Comparison of ENCODE assay signal across 8 cellular contexts in genomic region chr2:197209742-197210408, GRCh38.
DNase-seq lines count a peak whose midpoint lies in the region; ATAC-seq and TF ChIP-seq lines count a peak whose summit lies in the region.

No MANE protein-coding gene starts in this region.

- ATAC-seq in GM21825 (IDR thresholded peaks at IDR 0.05; ENCODE audit: unreplicated experiment) (peak; percentile 34), HG02981 (IDR thresholded peaks at IDR 0.05; ENCODE audit: unreplicated experiment) (no peak)

- H3K36me3 ChIP-seq in Peyer's patch (no peaks in the 10 kb centered on the region), colonic mucosa (no peaks in the 10 kb centered on the region)

- no peak for TF ChIP-seq CTCF in Peyer's patch (IDR thresholded peaks at IDR 0.05)
- TF ChIP-seq CTCF in colonic mucosa (IDR thresholded peaks at IDR 0.05), result no peak

- H3K4me3 ChIP-seq in Peyer's patch (no peak overlapping the region), colonic mucosa (no peak overlapping the region)

- peak overlapping the region; percentile 66 to 84 (median 74) for H3K27ac ChIP-seq in Peyer's patch
- peak overlapping the region; percentile 23 for H3K27ac ChIP-seq in colonic mucosa

- no peak for TF ChIP-seq POLR2A in Peyer's patch (IDR thresholded peaks at IDR 0.05)

- no peak overlapping the region for H3K9ac ChIP-seq in colonic mucosa (ENCODE audit: low read depth in 2 of 2, low read length in 2 of 2)

- H3K4me1 ChIP-seq in Peyer's patch, result peaks cover 0 to 70% (median 13%) of the 10 kb centered on the region in 4 donors
- H3K4me1 ChIP-seq in colonic mucosa, result no peaks in the 10 kb centered on the region

- DNase-seq in GF-D8 (lab: John Stamatoyannopoulos, UW) (peak; percentile 47), Peyer's patch (no peak), colonic mucosa (no peak), NCI-H146 (lab: John Stamatoyannopoulos, UW) (no peak), COR-L47 (lab: John Stamatoyannopoulos, UW) (no peak)
- DNase-seq in stimulated activated naive CD4-positive, alpha-beta T cell (lab: John Stamatoyannopoulos, UW), result peak; percentile 26 to 58 (median 36)

- H3K9me3 ChIP-seq in Peyer's patch, result no peaks in the 10 kb centered on the region
- H3K9me3 ChIP-seq in colonic mucosa, result no peaks in the 10 kb centered on the region

- H3K27me3 ChIP-seq in Peyer's patch (no peaks in the 10 kb centered on the region), colonic mucosa (no peaks in the 10 kb centered on the region)

- intact Hi-C loops in colonic mucosa (cut with DNase I), result no loop called here

Comparison
In these comparisons a context has a peak if more than half of its experiments do, and no peak if none do; other contexts are left out.
1. DNase-seq: peak in GF-D8 (single experiment) and stimulated activated naive CD4-positive, alpha-beta T cell (6 of 6); none in Peyer's patch (0 of 3), colonic mucosa (single experiment), NCI-H146 (single experiment) and COR-L47 (single experiment).